1 cellular context compared by ENCODE assay signal in genomic region chr18:62999392-62999791, GRCh38.
TF ChIP-seq lines count a peak whose summit lies in the region.

No MANE protein-coding gene starts in this region.

TF ChIP-seq in liver, 16 proteins besides CTCF, POLR2A, EP300 and RAD21 (continued from another document):
- TF ChIP-seq, protein P1, sequence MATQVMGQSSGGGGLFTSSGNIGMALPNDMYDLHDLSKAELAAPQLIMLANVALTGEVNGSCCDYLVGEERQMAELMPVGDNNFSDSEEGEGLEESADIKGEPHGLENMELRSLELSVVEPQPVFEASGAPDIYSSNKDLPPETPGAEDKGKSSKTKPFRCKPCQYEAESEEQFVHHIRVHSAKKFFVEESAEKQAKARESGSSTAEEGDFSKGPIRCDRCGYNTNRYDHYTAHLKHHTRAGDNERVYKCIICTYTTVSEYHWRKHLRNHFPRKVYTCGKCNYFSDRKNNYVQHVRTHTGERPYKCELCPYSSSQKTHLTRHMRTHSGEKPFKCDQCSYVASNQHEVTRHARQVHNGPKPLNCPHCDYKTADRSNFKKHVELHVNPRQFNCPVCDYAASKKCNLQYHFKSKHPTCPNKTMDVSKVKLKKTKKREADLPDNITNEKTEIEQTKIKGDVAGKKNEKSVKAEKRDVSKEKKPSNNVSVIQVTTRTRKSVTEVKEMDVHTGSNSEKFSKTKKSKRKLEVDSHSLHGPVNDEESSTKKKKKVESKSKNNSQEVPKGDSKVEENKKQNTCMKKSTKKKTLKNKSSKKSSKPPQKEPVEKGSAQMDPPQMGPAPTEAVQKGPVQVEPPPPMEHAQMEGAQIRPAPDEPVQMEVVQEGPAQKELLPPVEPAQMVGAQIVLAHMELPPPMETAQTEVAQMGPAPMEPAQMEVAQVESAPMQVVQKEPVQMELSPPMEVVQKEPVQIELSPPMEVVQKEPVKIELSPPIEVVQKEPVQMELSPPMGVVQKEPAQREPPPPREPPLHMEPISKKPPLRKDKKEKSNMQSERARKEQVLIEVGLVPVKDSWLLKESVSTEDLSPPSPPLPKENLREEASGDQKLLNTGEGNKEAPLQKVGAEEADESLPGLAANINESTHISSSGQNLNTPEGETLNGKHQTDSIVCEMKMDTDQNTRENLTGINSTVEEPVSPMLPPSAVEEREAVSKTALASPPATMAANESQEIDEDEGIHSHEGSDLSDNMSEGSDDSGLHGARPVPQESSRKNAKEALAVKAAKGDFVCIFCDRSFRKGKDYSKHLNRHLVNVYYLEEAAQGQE (IDR thresholded peaks at IDR 0.05), result peak; percentile 39
- TF ChIP-seq HNF4A (conservative IDR thresholded peaks at IDR 0.05) (peak in 1 of 2 donors; percentile 54), SP1 (IDR thresholded peaks at IDR 0.05) (peak; percentile 42), GABPA (IDR thresholded peaks at IDR 0.05 in 1 of 2, conservative IDR thresholded peaks at IDR 0.05 in 1 of 2) (no peak), NR2F2 (IDR thresholded peaks at IDR 0.05) (peak; percentile 83), EGR1 (IDR thresholded peaks at IDR 0.05; ENCODE audit: low read depth in 2 of 2) (no peak)
TF ChIP-seq in liver: peak in this region for 9.
